ENCODE assay signal across 19 cellular contexts in genomic region chr3:136982520-136983138, GRCh38.
"Had no signal": no experiment of that assay in that cellular context is flagged by ENCODE, and none has a peak within 500 bp of the region (broad histone marks: within the 10 kb centered on the region; RNA-seq: fewer than 3 reads in every experiment).

No MANE protein-coding gene starts in this region.

- H3K27me3 Mint-ChIP-seq: activated CD8-positive, alpha-beta memory T cell treated with anti-CD3 and anti-CD28 coated beads, Interleukin-2, amount 10 ng/mL, durations not matched to agents 7 days and 5 days; activated naive CD8-positive, alpha-beta T cell treated with anti-CD3 and anti-CD28 coated beads for 36 hours; activated T-cell treated with anti-CD3 and anti-CD28 coated beads, Interleukin-2, amount 50 U/mL, for 24 hours had no signal

- H3K4me1 Mint-ChIP-seq: activated CD8-positive, alpha-beta memory T cell treated with anti-CD3 and anti-CD28 coated beads, Interleukin-2, amount 10 ng/mL, durations not matched to agents 7 days and 5 days; activated naive CD8-positive, alpha-beta T cell treated with anti-CD3 and anti-CD28 coated beads for 36 hours had no signal

- H3K4me1 ChIP-seq: spleen had no signal

- DNase-seq: activated CD4-positive, alpha-beta T cell treated with anti-CD3 and anti-CD28 coated beads, Interleukin-2, amount 50 U/mL, for 4 hours; activated CD4-positive, CD25-positive, alpha-beta regulatory T cell treated with anti-CD3 and anti-CD28 coated beads, Interleukin-2, amount 50 U/mL, for 72 hours; activated CD8-positive, alpha-beta memory T cell treated with anti-CD3 and anti-CD28 coated beads, Interleukin-2, amount 10 ng/mL, durations not matched to agents 7 days and 5 days; activated effector memory CD4-positive, alpha-beta T cell treated with Interleukin-2 at 50 U/mL for 16 hours; activated naive CD8-positive, alpha-beta T cell treated with anti-CD3 and anti-CD28 coated beads for 36 hours; activated T-cell treated with anti-CD3 and anti-CD28 coated beads, Interleukin-2, amount 50 U/mL, for 24 hours; anterior cingulate cortex; dorsolateral prefrontal cortex; esophagus squamous epithelium; foreskin keratinocyte; left ventricle myocardium superior; spleen; stimulated activated CD4-positive, alpha-beta T cell treated with anti-CD3 and anti-CD28 coated beads, Interleukin-1b, Interleukin-23, amount 100 ng/mL, for 48 hours; stimulated activated naive CD4-positive, alpha-beta T cell treated with Interleukin-2 at 50 U/mL for 16 hours had no signal

- H3K27ac ChIP-seq: dorsolateral prefrontal cortex, foreskin keratinocyte, right atrium auricular region, spleen, suprapubic skin had no signal

- H3K27ac Mint-ChIP-seq: activated CD8-positive, alpha-beta memory T cell treated with anti-CD3 and anti-CD28 coated beads, Interleukin-2, amount 10 ng/mL, durations not matched to agents 7 days and 5 days; activated naive CD8-positive, alpha-beta T cell treated with anti-CD3 and anti-CD28 coated beads for 36 hours; activated T-cell treated with anti-CD3 and anti-CD28 coated beads, Interleukin-2, amount 50 U/mL, for 24 hours had no signal

- H3K4me3 ChIP-seq: dorsolateral prefrontal cortex, esophagus squamous epithelium, right atrium auricular region, spleen, suprapubic skin, upper lobe of left lung had no signal

- H3K27me3 ChIP-seq: dorsolateral prefrontal cortex, esophagus squamous epithelium, foreskin keratinocyte, right atrium auricular region, spleen, suprapubic skin, upper lobe of left lung had no signal

- H3K36me3 ChIP-seq: right atrium auricular region, spleen, suprapubic skin, upper lobe of left lung had no signal

- H3K9me3 ChIP-seq: esophagus squamous epithelium, right atrium auricular region, spleen, suprapubic skin, upper lobe of left lung had no signal

- H3K4me3 Mint-ChIP-seq: activated CD8-positive, alpha-beta memory T cell treated with anti-CD3 and anti-CD28 coated beads, Interleukin-2, amount 10 ng/mL, durations not matched to agents 7 days and 5 days; activated naive CD8-positive, alpha-beta T cell treated with anti-CD3 and anti-CD28 coated beads for 36 hours; activated T-cell treated with anti-CD3 and anti-CD28 coated beads, Interleukin-2, amount 50 U/mL, for 24 hours had no signal

- FAIRE-seq: endometrium, islet of Langerhans had no signal

- H3K9me3 Mint-ChIP-seq: activated naive CD8-positive, alpha-beta T cell treated with anti-CD3 and anti-CD28 coated beads for 36 hours; activated T-cell treated with anti-CD3 and anti-CD28 coated beads, Interleukin-2, amount 50 U/mL, for 24 hours had no signal

- H3K36me3 Mint-ChIP-seq: activated CD8-positive, alpha-beta memory T cell treated with anti-CD3 and anti-CD28 coated beads, Interleukin-2, amount 10 ng/mL, durations not matched to agents 7 days and 5 days had no signal
